Comparison of ENCODE assay signal across 32 cellular contexts in genomic region chr7:63040966-63041610, GRCh38.
"Had no signal": no experiment of that assay in that cellular context is flagged by ENCODE, and none has a peak within 500 bp of the region (broad histone marks: within the 10 kb centered on the region; RNA-seq: fewer than 3 reads in every experiment).

No MANE protein-coding gene starts in this region.

- H3K27ac ChIP-seq: brain microvascular endothelial cell, WERI-Rb-1 had no signal

- DNase-seq: activated CD4-positive, alpha-beta memory T cell treated with anti-CD3 and anti-CD28 coated beads, Interleukin-2, amount 10 ng/mL, durations not matched to agents 7 days and 5 days; activated CD4-positive, alpha-beta T cell treated with anti-CD3 and anti-CD28 coated beads for 1 hour; activated CD4-positive, alpha-beta T cell treated with anti-CD3 and anti-CD28 coated beads for 48 hours; activated CD4-positive, CD25-positive, alpha-beta regulatory T cell; activated CD8-positive, alpha-beta memory T cell treated with anti-CD3 and anti-CD28 coated beads, Interleukin-2, amount 10 ng/mL, durations not matched to agents 7 days and 5 days; activated CD8-positive, alpha-beta memory T cell treated with anti-CD3 and anti-CD28 coated beads, Interleukin-2, amount 50 U/mL, for 48 hours; activated effector memory CD4-positive, alpha-beta T cell treated with Interleukin-2 at 50 U/mL for 16 hours; activated naive CD4-positive, alpha-beta T cell treated with anti-CD3 and anti-CD28 coated beads, Interleukin-2, amount 10 ng/mL, durations not matched to agents 7 days and 5 days; activated naive CD8-positive, alpha-beta T cell treated with anti-CD3 and anti-CD28 coated beads, Interleukin-2, amount 50 U/mL, for 24 hours; activated T-cell treated with anti-CD3 and anti-CD28 coated beads, Interleukin-2, amount 50 U/mL, for 48 hours; amniotic stem cell; aorta; brain microvascular endothelial cell; KG1; MM.1S; NCI-H1092 treated with DMSO at 0.1 percent for 48 hours; NCI-H1417; NCI-H146; NCI-H187; NCI-H2029 treated with DMSO at 0.1 percent for 48 hours; NCI-H2107; NCI-H2171; NCI-H510A; NCI-H526; NCI-H748 treated with DMSO at 0.1 percent for 48 hours; NK-92 treated with Interleukin-12 subunit alpha and Interleukin-12 subunit beta, amount 100 ng/mL, for 24 hours; Right ventricle myocardium superior; SW 1271; T-helper 1 cell; T-helper 2 cell; T-helper 9 cell; WERI-Rb-1 had no signal

- H3K27me3 ChIP-seq: brain microvascular endothelial cell had no signal

- ATAC-seq: activated CD8-positive, alpha-beta memory T cell treated with anti-CD3 and anti-CD28 coated beads, Interleukin-2, amount 10 ng/mL, durations not matched to agents 7 days and 5 days; activated naive CD8-positive, alpha-beta T cell treated with anti-CD3 and anti-CD28 coated beads, Interleukin-2, amount 50 U/mL, for 24 hours had no signal

- H3K36me3 ChIP-seq: brain microvascular endothelial cell, WERI-Rb-1 had no signal
